Comparison of ENCODE assay signal across 9 cellular contexts in the genomic region with DNA sequence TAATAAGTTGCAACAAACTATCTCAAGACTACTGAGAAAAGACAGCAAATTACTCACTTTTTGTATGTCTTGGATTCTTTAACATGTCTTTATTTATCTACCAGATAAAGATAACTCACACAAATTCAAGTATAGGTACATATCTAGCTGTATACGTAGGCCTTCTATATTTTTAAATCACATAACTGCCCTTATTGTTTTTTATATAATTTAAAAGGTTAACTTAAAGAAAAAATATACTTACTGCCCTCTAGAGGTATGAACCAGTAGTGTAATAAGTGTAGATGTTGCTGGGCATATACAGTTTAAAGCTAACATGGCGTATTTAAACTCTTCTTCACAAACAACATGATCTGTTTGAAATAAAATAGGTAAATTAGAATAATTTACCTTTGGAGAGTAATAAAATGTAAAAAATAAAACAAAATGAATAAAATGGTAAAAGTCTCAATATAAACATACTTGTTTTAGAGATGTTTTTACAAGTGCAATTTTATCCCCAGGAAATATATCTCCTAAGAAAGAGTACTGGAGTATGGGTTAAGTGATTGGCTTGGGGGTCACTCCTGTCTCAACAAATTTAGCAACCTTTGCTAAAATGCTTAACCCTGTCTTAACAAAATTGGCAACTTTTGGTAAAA.
DNase-seq lines count a peak whose midpoint lies in the region; TF ChIP-seq lines count a peak whose summit lies in the region.
"Had no signal": no experiment of that assay in that cellular context is flagged by ENCODE, and none has a peak within 500 bp of the region (broad histone marks: within the 10 kb centered on the region; RNA-seq: fewer than 3 reads in every experiment).

No MANE protein-coding gene starts in this region.

- H4K91ac ChIP-seq in H9 (ENCODE audit: insufficient read length, low read depth, low read length): no peak overlapping the region

- no peak overlapping the region for H3K4me2 ChIP-seq in H9 (ENCODE audit: insufficient read depth, insufficient read length, low read length)
- H3K4me2 ChIP-seq in Loucy (ENCODE audit: low read depth, low read length, poor library complexity, severe bottlenecking): no peak overlapping the region

- TF ChIP-seq CTCF in H9 (conservative IDR thresholded peaks at IDR 0.05) (peak; percentile 74), Loucy (conservative IDR thresholded peaks at IDR 0.05; ENCODE audit: low read length) (peak; percentile 65), brain (conservative IDR thresholded peaks at IDR 0.05) (peak; percentile 45 to 78), nephron progenitor cell (IDR thresholded peaks at IDR 0.05) (peak; percentile 63)

- no peak overlapping the region for H3K23ac ChIP-seq in H9 (ENCODE audit: insufficient read length, low read depth, low read length)

- H4K20me1 ChIP-seq in H9 (ENCODE audit: control insufficient read depth, insufficient read depth, insufficient read length): no peaks in the 10 kb centered on the region
- no peaks in the 10 kb centered on the region for H4K20me1 ChIP-seq in Loucy (ENCODE audit: insufficient read depth, low read length, poor library complexity, severe bottlenecking)

- no peaks in the 10 kb centered on the region for H3K36me3 ChIP-seq in Loucy (ENCODE audit: insufficient read depth, low read length)

- no peaks in the 10 kb centered on the region for H3K23me2 ChIP-seq in H9 (ENCODE audit: insufficient read length, low read depth, low read length, poor library complexity, severe bottlenecking)

- H3K4me1 Mint-ChIP-seq in H9 (peaks cover 13 to 26% of the 10 kb centered on the region in 2 experiments), brain (no peaks in the 10 kb centered on the region), nephron progenitor cell (no peaks in the 10 kb centered on the region)

- H4K8ac ChIP-seq in H9 (replicated peaks; ENCODE audit: insufficient read length, low read depth, low read length): no peak overlapping the region

- no peak overlapping the region for H3K4ac ChIP-seq in H9 (ENCODE audit: low read depth, low read length)

- H3K27ac Mint-ChIP-seq in H9 (no peak overlapping the region), brain (no peak overlapping the region), nephron progenitor cell (no peak overlapping the region)
- H3K27ac Mint-ChIP-seq: dendritic cell treated with granulocyte-macrophage colony-stimulating factor and Interleukin-4, amounts not matched to agents 40 ng/mL and 50 ng/mL, for 4 days had no signal

- H3K27me3 ChIP-seq in H9 (ENCODE audit: insufficient read depth, low read length) (no peaks in the 10 kb centered on the region), Loucy (ENCODE audit: insufficient read depth, low read length, poor library complexity, severe bottlenecking) (no peaks in the 10 kb centered on the region)

- no peaks in the 10 kb centered on the region for H3K4me1 ChIP-seq in H9 (ENCODE audit: insufficient read depth, low read length)
- H3K4me1 ChIP-seq in Loucy (ENCODE audit: insufficient read depth, low read length, poor library complexity, severe bottlenecking): peaks cover 11% of the 10 kb centered on the region

- H2BK20ac ChIP-seq in H9 (ENCODE audit: low read depth, low read length, poor library complexity, severe bottlenecking): no peak overlapping the region

- H3K9me3 ChIP-seq in H9 (ENCODE audit: control insufficient read depth, low read depth, low read length) (no peaks in the 10 kb centered on the region), Loucy (ENCODE audit: insufficient read depth, low read depth, low read length) (no peaks in the 10 kb centered on the region)

- H3K9ac ChIP-seq in H9 (ENCODE audit: extremely low read depth, insufficient read length, low read length) (no peak overlapping the region), Loucy (ENCODE audit: low read depth, low read length, poor library complexity, severe bottlenecking) (no peak overlapping the region)

- H2BK120ac ChIP-seq in H9 (ENCODE audit: low read depth, low read length, poor library complexity, severe bottlenecking): no peak overlapping the region

- H3K56ac ChIP-seq in H9 (ENCODE audit: insufficient read length, low read depth, low read length): no peak overlapping the region

- no peak overlapping the region for H3K18ac ChIP-seq in H9 (ENCODE audit: insufficient read length, low read depth, low read length)

- H3F3A ChIP-seq in Loucy (ENCODE audit: low read depth): no peaks in the 10 kb centered on the region

- no peak overlapping the region for H4K5ac ChIP-seq in H9 (ENCODE audit: insufficient read length, low read depth, low read length)

- H3K79me1 ChIP-seq in H9 (ENCODE audit: insufficient read depth, low read depth, low read length, poor library complexity, severe bottlenecking): no peaks in the 10 kb centered on the region

- no peak overlapping the region for H2BK15ac ChIP-seq in H9 (ENCODE audit: low read depth, low read length)

- peaks cover 0 to 6% (median 0%) of the 10 kb centered on the region in 3 experiments; a peak in 3 of 7 replicates for H3K36me3 Mint-ChIP-seq in H9 (ENCODE audit: insufficient read depth in 1 of 3, low read depth in 3 of 3)
- H3K36me3 Mint-ChIP-seq in brain: peaks cover 14% of the 10 kb centered on the region
- H3K36me3 Mint-ChIP-seq in nephron progenitor cell (ENCODE audit: low read depth): peaks cover 15% of the 10 kb centered on the region

- H2BK5ac ChIP-seq in H9 (ENCODE audit: insufficient read length, low read length): no peak overlapping the region

- H2BK12ac ChIP-seq in H9 (ENCODE audit: insufficient read length, low read depth, low read length): no peak overlapping the region

- H3K9me2 ChIP-seq in Loucy (replicated peaks; ENCODE audit: low read depth, low read length): no peaks in the 10 kb centered on the region

- no peak overlapping the region for H3K4me3 Mint-ChIP-seq in H9
- no peak overlapping the region for H3K4me3 Mint-ChIP-seq in brain
- H3K4me3 Mint-ChIP-seq in nephron progenitor cell: no peak overlapping the region
- H3K4me3 Mint-ChIP-seq: dendritic cell treated with granulocyte-macrophage colony-stimulating factor and Interleukin-4, amounts not matched to agents 40 ng/mL and 50 ng/mL, for 4 days had no signal

- H3K14ac ChIP-seq in H9 (ENCODE audit: insufficient read depth, low read length): no peak overlapping the region

- no peak overlapping the region for H2AK5ac ChIP-seq in H9 (ENCODE audit: insufficient read length, low read length)

- no peak overlapping the region for H3T11ph ChIP-seq in H9 (ENCODE audit: low read length)

- WGBS in H9 (ENCODE audit: extremely low coverage, insufficient read length, low lambda C conversion rate): no CpG with 5 or more reads among the region's 2 CpGs

- H3K27ac ChIP-seq in H9 (ENCODE audit: insufficient read length, low read depth, low read length): no peak overlapping the region

- H2AFZ ChIP-seq in H9 (ENCODE audit: low read length): no peak overlapping the region
- no peak overlapping the region for H2AFZ ChIP-seq in Loucy (ENCODE audit: low read length)

- H3K79me2 ChIP-seq in H9 (ENCODE audit: insufficient read depth, low read length) (no peaks in the 10 kb centered on the region), Loucy (ENCODE audit: insufficient read depth, low read length) (no peaks in the 10 kb centered on the region)

- H3K9me3 Mint-ChIP-seq in H9: no peaks in the 10 kb centered on the region
- H3K9me3 Mint-ChIP-seq in brain: no peaks in the 10 kb centered on the region
- H3K9me3 Mint-ChIP-seq in nephron progenitor cell: no peaks in the 10 kb centered on the region
- H3K9me3 Mint-ChIP-seq: dendritic cell treated with granulocyte-macrophage colony-stimulating factor and Interleukin-4, amounts not matched to agents 40 ng/mL and 50 ng/mL, for 4 days had no signal

- DNase-seq in NCI-H82 (lab: John Stamatoyannopoulos, UW) (peak; percentile 61), NCI-H82 treated with DMSO at 0.1 percent for 48 hours (lab: John Stamatoyannopoulos, UW; ENCODE audit: unreplicated experiment) (no peak), H9 (no peak), nephron progenitor cell (no peak), activated gamma-delta T cell (lab: John Stamatoyannopoulos, UW) (no peak)
- DNase-seq in activated naive CD4-positive, alpha-beta T cell treated with Interleukin-2 at 50 U/mL for 16 hours: no peak

- H3K27me3 Mint-ChIP-seq in H9 (ENCODE audit: low read depth) (no peaks in the 10 kb centered on the region), brain (no peaks in the 10 kb centered on the region), nephron progenitor cell (ENCODE audit: low read depth, poor library complexity) (no peaks in the 10 kb centered on the region)
- H3K27me3 Mint-ChIP-seq: dendritic cell treated with granulocyte-macrophage colony-stimulating factor and Interleukin-4, amounts not matched to agents 40 ng/mL and 50 ng/mL, for 4 days had no signal

- no peak overlapping the region for H3K4me3 ChIP-seq in Loucy (ENCODE audit: low read length, poor library complexity, severe bottlenecking)
